In the genomic region with DNA sequence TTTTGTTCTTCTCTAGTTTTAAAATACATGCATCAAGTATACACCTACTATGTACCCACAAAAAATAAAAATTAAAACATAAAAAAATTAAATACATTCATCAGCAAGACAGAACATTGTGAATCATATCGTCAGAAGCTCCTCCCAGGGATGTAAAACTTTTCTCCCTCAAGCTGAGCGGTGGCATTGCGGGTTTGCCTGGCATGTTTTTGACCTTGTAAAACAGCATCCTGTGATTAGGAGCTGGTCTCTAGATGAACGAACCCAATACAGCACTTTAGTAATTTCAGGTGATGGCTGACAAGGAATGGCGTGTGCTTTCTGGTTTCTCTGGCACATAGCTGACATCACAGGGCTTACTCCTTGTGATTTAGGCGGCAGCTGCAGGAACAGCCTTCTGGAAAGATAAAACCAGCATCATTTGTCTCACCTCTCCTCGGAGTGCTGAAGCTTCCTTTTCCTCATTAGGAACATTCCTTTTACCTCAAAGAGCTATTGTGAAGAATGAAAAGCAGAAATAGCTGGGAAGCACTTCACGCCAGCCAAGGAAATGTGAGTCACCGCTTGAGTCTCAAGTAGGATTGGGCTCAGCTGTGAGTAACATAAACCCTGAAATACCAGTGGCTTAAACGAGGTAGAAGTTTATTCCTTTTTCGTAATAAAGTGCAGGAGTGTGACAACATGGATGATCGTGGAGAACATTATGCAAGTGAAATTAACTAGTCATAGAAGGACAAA, we compare ENCODE assay signal across 10 cellular contexts. TPM values are rescaled to one million over a fixed set of nuclear protein-coding genes. Genes with fewer than 3 reads are reported as not detected.
DNase-seq lines count a peak whose midpoint lies in the region; ATAC-seq, FAIRE-seq and TF ChIP-seq lines count a peak whose summit lies in the region.
"Had no signal": no experiment of that assay in that cellular context is flagged by ENCODE, and none has a peak within 500 bp of the region (broad histone marks: within the 10 kb centered on the region; RNA-seq: fewer than 3 reads in every experiment).

No MANE protein-coding gene starts in this region.

- TF ChIP-seq CTCF in fibroblast of villous mesenchyme (IDR thresholded peaks at IDR 0.05; ENCODE audit: insufficient read depth, low read depth, low read length) (no peak), stomach (IDR thresholded peaks at IDR 0.05) (no peak), HepG2 (CRISPR knock-in tag; IDR thresholded peaks at IDR 0.05) (no peak)

- H3K36me3 ChIP-seq in stomach (no peaks in the 10 kb centered on the region), HepG2 (replicated peaks in 1 of 2; ENCODE audit: control insufficient read depth in 1 of 2, insufficient read depth in 2 of 2, low read length in 2 of 2) (no peaks in the 10 kb centered on the region)

- H3K27ac ChIP-seq in stomach (peak overlapping the region in 4 of 5 donors; percentile 47 to 71 (median 54)), HepG2 (ENCODE audit: extremely low read length, insufficient read depth, low read length) (no peak overlapping the region)

- no peak overlapping the region for H2AFZ ChIP-seq in HepG2 (ENCODE audit: low read length)

- no peaks in the 10 kb centered on the region for H3K4me1 ChIP-seq in stomach
- H3K4me1 ChIP-seq in HepG2 (ENCODE audit: insufficient read depth, low read length), result no peaks in the 10 kb centered on the region

- H3K27me3 ChIP-seq in stomach (no peaks in the 10 kb centered on the region), HepG2 (ENCODE audit: control insufficient read depth in 1 of 2, insufficient read depth in 2 of 2, low read length in 2 of 2) (no peaks in the 10 kb centered on the region)

- ATAC-seq in GM19395 (IDR thresholded peaks at IDR 0.05; ENCODE audit: unreplicated experiment) (no peak), HepG2 (no peak)

- TF ChIP-seq POLR2A in stomach (IDR thresholded peaks at IDR 0.05), result no peak
- TF ChIP-seq POLR2A in HepG2 (IDR thresholded peaks at IDR 0.05; ENCODE audit: insufficient read depth in 1 of 2, low read depth in 2 of 2, low read length in 2 of 2), result no peak

- no TSS peak for BruUV-seq in HepG2 (replicated peaks; lab: Mats Ljungman, UMichigan)

- no peak for TF ChIP-seq EP300 in stomach (IDR thresholded peaks at IDR 0.05)
- TF ChIP-seq EP300 in HepG2 (IDR thresholded peaks at IDR 0.05; ENCODE audit: low read depth in 2 of 2, low read length in 2 of 2), result no peak
- TF ChIP-seq EP300 in HepG2 (CRISPR knock-in tag; IDR thresholded peaks at IDR 0.05; ENCODE audit: borderline replicate concordance), result no peak

- POLR2A ChIA-PET in HepG2 (lab: Yijun Ruan, JAX), result no interaction called here

- no peaks in the 10 kb centered on the region for H3K79me2 ChIP-seq in HepG2 (ENCODE audit: insufficient read depth, low read length)

- H3K4me3 ChIP-seq in fibroblast of villous mesenchyme (ENCODE audit: low read depth, low read length) (peak overlapping the region; percentile 35), stomach (no peak overlapping the region), HepG2 (replicated peaks in 1 of 3; ENCODE audit: insufficient read depth in 1 of 3, low read depth in 2 of 3, low read length in 3 of 3) (no peak overlapping the region)

- CTCF ChIA-PET in HepG2 (lab: Yijun Ruan, JAX; ENCODE audit: low intra/inter-chr PET ratio, low total read pairs), result no interaction called here

- 47 to 71% (median 65%) methylated on average over 12 of the region's 12 CpGs for WGBS in stomach, 5 donors
- WGBS in HepG2 (ENCODE audit: low lambda C conversion rate), result 46% methylated on average over 8 of the region's 12 CpGs

- in situ Hi-C loops in HepG2 (cut with HindIII; ENCODE audit: extremely low pct_ligation_motif_present, low pct_unique_long_range_greater_than_20kb), result no loop called here

- TF ChIP-seq RAD21 in HepG2 (CRISPR knock-in tag; IDR thresholded peaks at IDR 0.05), result no peak

- H3K9ac ChIP-seq in HepG2 (ENCODE audit: insufficient read depth, low read depth, low read length), result no peak overlapping the region

- H3K4me2 ChIP-seq in HepG2 (ENCODE audit: low read depth, low read length), result no peak overlapping the region; the same call in 1 of the 2 replicates

- no peak for FAIRE-seq in HepG2 (lab: Jason Lieb, UNC)

- no peaks in the 10 kb centered on the region for H4K20me1 ChIP-seq in HepG2 (ENCODE audit: insufficient read depth, low read length)

- H3K9me3 ChIP-seq in stomach (peaks cover 0 to 15% (median 4%) of the 10 kb centered on the region in 4 donors), HepG2 (ENCODE audit: low read length) (no peaks in the 10 kb centered on the region)

- intact Hi-C loops in stomach (cut with DNase I; ENCODE audit: low total_unique reads), result no loop called here
- intact Hi-C loops in HepG2 (cut with micrococcal nuclease; ENCODE audit: unreplicated experiment), result no loop called here

- DNase-seq in DMS53 (lab: John Stamatoyannopoulos, UW) (peak; percentile 48), DMS53 treated with DMSO at 0.1 percent for 48 hours (lab: John Stamatoyannopoulos, UW; ENCODE audit: unreplicated experiment) (no peak), RPMI7951 (ENCODE audit: low read depth) (peak; percentile 84), fibroblast of villous mesenchyme (ENCODE audit: low read depth) (peak; percentile 96), stomach (no peak), HepG2 (ENCODE audit: low spot score) (no peak), NCI-H526 treated with DMSO at 0.1 percent for 48 hours (lab: John Stamatoyannopoulos, UW) (no peak)
- DNase-seq: 8988T; activated naive CD4-positive, alpha-beta T cell treated with anti-CD3 and anti-CD28 coated beads, Interleukin-2, amount 50 U/mL, for 16 hours had no signal

TF ChIP-seq in HepG2, 621 proteins besides CTCF, POLR2A, EP300 and RAD21:
- TF ChIP-seq ZSCAN30 (CRISPR knock-in tag; IDR thresholded peaks at IDR 0.05), result no peak
- no peak for TF ChIP-seq ZNF232 (CRISPR knock-in tag; IDR thresholded peaks at IDR 0.05; ENCODE audit: borderline replicate concordance)
- no peak for TF ChIP-seq RNF2 (conservative IDR thresholded peaks at IDR 0.05; ENCODE audit: low read depth)
- no peak for TF ChIP-seq FOXP1 (IDR thresholded peaks at IDR 0.05)
- TF ChIP-seq FOXP1 (CRISPR knock-in tag; IDR thresholded peaks at IDR 0.05), result no peak
- no peak for TF ChIP-seq TAF15 (IDR thresholded peaks at IDR 0.05; ENCODE audit: low read depth, low read length, poor library complexity, severe bottlenecking)
- no peak for TF ChIP-seq SRY (CRISPR knock-in tag; IDR thresholded peaks at IDR 0.05)
- no peak for TF ChIP-seq KDM5A (IDR thresholded peaks at IDR 0.05; ENCODE audit: borderline replicate concordance, low read length)
- no peak for TF ChIP-seq ZNF253 (CRISPR knock-in tag; IDR thresholded peaks at IDR 0.05; ENCODE audit: borderline replicate concordance)
- no peak for TF ChIP-seq NR2C2 (CRISPR knock-in tag; IDR thresholded peaks at IDR 0.05; ENCODE audit: borderline replicate concordance)
- no peak for TF ChIP-seq ZNF138 (CRISPR knock-in tag; IDR thresholded peaks at IDR 0.05; ENCODE audit: low read depth)
- TF ChIP-seq, protein P1, sequence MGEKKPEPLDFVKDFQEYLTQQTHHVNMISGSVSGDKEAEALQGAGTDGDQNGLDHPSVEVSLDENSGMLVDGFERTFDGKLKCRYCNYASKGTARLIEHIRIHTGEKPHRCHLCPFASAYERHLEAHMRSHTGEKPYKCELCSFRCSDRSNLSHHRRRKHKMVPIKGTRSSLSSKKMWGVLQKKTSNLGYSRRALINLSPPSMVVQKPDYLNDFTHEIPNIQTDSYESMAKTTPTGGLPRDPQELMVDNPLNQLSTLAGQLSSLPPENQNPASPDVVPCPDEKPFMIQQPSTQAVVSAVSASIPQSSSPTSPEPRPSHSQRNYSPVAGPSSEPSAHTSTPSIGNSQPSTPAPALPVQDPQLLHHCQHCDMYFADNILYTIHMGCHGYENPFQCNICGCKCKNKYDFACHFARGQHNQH (CRISPR knock-in tag; IDR thresholded peaks at IDR 0.05), result no peak
- TF ChIP-seq, protein P2, sequence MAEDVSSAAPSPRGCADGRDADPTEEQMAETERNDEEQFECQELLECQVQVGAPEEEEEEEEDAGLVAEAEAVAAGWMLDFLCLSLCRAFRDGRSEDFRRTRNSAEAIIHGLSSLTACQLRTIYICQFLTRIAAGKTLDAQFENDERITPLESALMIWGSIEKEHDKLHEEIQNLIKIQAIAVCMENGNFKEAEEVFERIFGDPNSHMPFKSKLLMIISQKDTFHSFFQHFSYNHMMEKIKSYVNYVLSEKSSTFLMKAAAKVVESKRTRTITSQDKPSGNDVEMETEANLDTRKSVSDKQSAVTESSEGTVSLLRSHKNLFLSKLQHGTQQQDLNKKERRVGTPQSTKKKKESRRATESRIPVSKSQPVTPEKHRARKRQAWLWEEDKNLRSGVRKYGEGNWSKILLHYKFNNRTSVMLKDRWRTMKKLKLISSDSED (CRISPR knock-in tag; IDR thresholded peaks at IDR 0.05), result no peak

RNA-seq across cellular contexts. Expression of a gene that starts 44.3 kb away (rescaled TPM):
- not detected in 2 replicates for total RNA-seq in RPMI7951 (2014; rRNA removed; shearing (Covaris generic))
- total RNA-seq in fibroblast of villous mesenchyme (not detected in 2 replicates), stomach (not detected), HepG2 (2016; rRNA removed; fragmentation: Illumina TruSeq; extraction: Trizol) (not detected in 2 replicates)
- polyA plus RNA-seq in stomach (not detected), HepG2 (2011; rRNA removed) (not detected in 2 replicates)
- total RNA-seq in HepG2 (2016; cell fraction: cytosol; rRNA removed; fragmentation: Illumina TruSeq; extraction: Trizol; ENCODE audit: low read depth), result not detected in 2 replicates
- total RNA-seq in HepG2 (2016; cell fraction: insoluble cytoplasmic fraction; rRNA removed; fragmentation: Illumina TruSeq; extraction: Trizol), result not detected in 2 replicates
- not detected in 2 replicates for total RNA-seq in HepG2 (2016; cell fraction: membrane; rRNA removed; fragmentation: Illumina TruSeq; extraction: Trizol)
- not detected in 2 replicates for total RNA-seq in HepG2 (2016; cell fraction: nucleus; rRNA removed; fragmentation: Illumina TruSeq; extraction: Trizol)
- polyA plus RNA-seq in HepG2 (2011; cell fraction: cytosol; rRNA removed), result not detected in 2 replicates
- polyA plus RNA-seq in HepG2 (2011; cell fraction: nucleus; rRNA removed), result not detected in 2 replicates
- not detected in 2 replicates for polyA plus RNA-seq in HepG2 (2012)
- polyA plus RNA-seq in HepG2 (2016; cell fraction: cytosol; fragmentation: Illumina TruSeq; extraction: Trizol; ENCODE audit: low read depth), result not detected in 2 replicates
- not detected in 2 replicates for polyA plus RNA-seq in HepG2 (2016; cell fraction: insoluble cytoplasmic fraction; fragmentation: Illumina TruSeq; extraction: Trizol; ENCODE audit: low read depth)
- not detected in 2 replicates for polyA plus RNA-seq in HepG2 (2016; cell fraction: membrane; fragmentation: Illumina TruSeq; extraction: Trizol; ENCODE audit: low read depth)
- polyA plus RNA-seq in HepG2 (2016; cell fraction: nucleus; fragmentation: Illumina TruSeq; extraction: Trizol; ENCODE audit: insufficient read depth, low read depth), result not detected in 2 replicates
- polyA minus RNA-seq in HepG2 (2011; rRNA and poly(A)+ RNA removed; ENCODE audit: low replicate concordance), result 0.10 TPM in 1 of 2 replicates, not detected in the other
- polyA minus RNA-seq in HepG2 (2011; cell fraction: cytosol; rRNA and poly(A)+ RNA removed), result not detected in 2 replicates
- not detected in 2 replicates for polyA minus RNA-seq in HepG2 (2011; cell fraction: nucleus; rRNA and poly(A)+ RNA removed)

Comparison
In these comparisons a context has a peak if more than half of its experiments do, and no peak if none do; other contexts are left out.
1. DNase-seq: peak in DMS53 (single experiment), RPMI7951 (single experiment) and fibroblast of villous mesenchyme (single experiment); none in DMS53 treated with DMSO at 0.1 percent for 48 hours (single experiment), stomach (single experiment), HepG2 (single experiment) and NCI-H526 treated with DMSO at 0.1 percent for 48 hours (single experiment).